In genomic region chr6:161486326-161486725, GRCh38 we compare ENCODE assay signal across 11 cellular contexts.
DNase-seq lines count a peak whose midpoint lies in the region; ATAC-seq, FAIRE-seq and TF ChIP-seq lines count a peak whose summit lies in the region.
"Had no signal": no experiment of that assay in that cellular context is flagged by ENCODE, and none has a peak within 500 bp of the region (broad histone marks: within the 10 kb centered on the region; RNA-seq: fewer than 3 reads in every experiment).

No MANE protein-coding gene starts in this region.

- no peak for ATAC-seq in HG02610 (IDR thresholded peaks at IDR 0.05; ENCODE audit: unreplicated experiment)
- ATAC-seq in GM18907 (IDR thresholded peaks at IDR 0.05; ENCODE audit: unreplicated experiment): no peak

- no peak for TF ChIP-seq POLR2A in GM12891 (IDR thresholded peaks at IDR 0.05; ENCODE audit: low read depth, low read length)

- TF ChIP-seq CTCF in AG10803 (conservative IDR thresholded peaks at IDR 0.05; ENCODE audit: low read length) (no peak), astrocyte of the spinal cord (IDR thresholded peaks at IDR 0.05; ENCODE audit: low read depth, low read length) (no peak)

- FAIRE-seq in frontal cortex (lab: Jason Lieb, UNC) (no peak), GM12891 (lab: Jason Lieb, UNC) (no peak)

- DNase-seq in AG10803 (ENCODE audit: low read depth) (peak; percentile 37), LoVo (ENCODE audit: low spot score) (peak; percentile 11), astrocyte of the spinal cord (ENCODE audit: low read depth, low spot score) (peak; percentile 65), iris pigment epithelial cell (ENCODE audit: low read depth) (peak; percentile 39), frontal cortex (ENCODE audit: low spot score in 2 of 2) (no peak), GM12891 (ENCODE audit: insufficient read length, low spot score) (no peak)
- DNase-seq: KBM-7, naive B cell had no signal

- in situ Hi-C loops in astrocyte of the spinal cord (cut with HindIII; ENCODE audit: low sequenced_read_pairs): no loop called here

- no peak overlapping the region for H3K4me3 ChIP-seq in AG10803 (ENCODE audit: low read length)
- H3K4me3 ChIP-seq in astrocyte of the spinal cord (ENCODE audit: low read depth, low read length): no peak overlapping the region
- H3K4me3 ChIP-seq: coronary artery had no signal

TF ChIP-seq in GM12891, 5 proteins besides CTCF, POLR2A, EP300 and RAD21:
- TF ChIP-seq SPI1 (IDR thresholded peaks at IDR 0.05; ENCODE audit: low read depth, low read length) (no peak), POU2F2 (IDR thresholded peaks at IDR 0.05; ENCODE audit: low read depth, low read length) (no peak), PAX5 (IDR thresholded peaks at IDR 0.05; ENCODE audit: insufficient read depth, low read length, severe bottlenecking) (no peak), POLR2AphosphoS5 (IDR thresholded peaks at IDR 0.05; ENCODE audit: low read depth, low read length) (no peak), TAF1 (IDR thresholded peaks at IDR 0.05; ENCODE audit: low read depth, low read length) (no peak)

Comparison
In these comparisons a context has a peak if more than half of its experiments do, and no peak if none do; other contexts are left out.
1. DNase-seq: peak in AG10803 (single experiment), LoVo (single experiment), astrocyte of the spinal cord (single experiment) and iris pigment epithelial cell (single experiment); none in frontal cortex (0 of 2) and GM12891 (single experiment).